ENCODE assay signal across 21 cellular contexts in genomic region chr5:75028090-75028489, GRCh38. TPM values are rescaled to one million over a fixed set of nuclear protein-coding genes. Genes with fewer than 3 reads are reported as not detected.
DNase-seq lines count a peak whose midpoint lies in the region; ATAC-seq, FAIRE-seq and TF ChIP-seq lines count a peak whose summit lies in the region.
"Had no signal": no experiment of that assay in that cellular context is flagged by ENCODE, and none has a peak within 500 bp of the region (broad histone marks: within the 10 kb centered on the region; RNA-seq: fewer than 3 reads in every experiment).

No MANE protein-coding gene starts in this region.

- H3K36me3 Mint-ChIP-seq in activated naive CD4-positive, alpha-beta T cell treated with anti-CD3 and anti-CD28 coated beads, Interleukin-2, amount 50 U/mL, for 24 hours, result peaks cover 11% of the 10 kb centered on the region
- peaks cover 6% of the 10 kb centered on the region for H3K36me3 Mint-ChIP-seq in activated naive CD4-positive, alpha-beta T cell treated with anti-CD3 and anti-CD28 coated beads for 36 hours (ENCODE audit: low read depth)
- H3K36me3 Mint-ChIP-seq in T-cell (peaks cover 17% of the 10 kb centered on the region), astrocyte (ENCODE audit: low read depth, unreplicated experiment) (peaks cover 5% of the 10 kb centered on the region)
- H3K36me3 Mint-ChIP-seq in activated T-helper 2 cell treated with anti-CD3 and anti-CD28 coated beads, Interferon-gamma antibody, Interleukin-2, Interleukin-4, amounts not matched to agents 10 μg/mL and 5 μg/mL and 100 μg/mL, durations not matched to agents 14 hours and 24 hours and 36 hours (ENCODE audit: low read depth), result no peaks in the 10 kb centered on the region

- H4K20me1 ChIP-seq in astrocyte (ENCODE audit: insufficient read depth, low read length), result no peaks in the 10 kb centered on the region

- intact Hi-C loops in activated naive CD4-positive, alpha-beta T cell treated with anti-CD3 and anti-CD28 coated beads for 36 hours (cut with micrococcal nuclease), result loop anchor here (5.0 kb wide), 1 partner anchor 91 kb away; no protein-coding TSS in a partner anchor
- intact Hi-C loops in activated T-helper 2 cell treated with anti-CD3 and anti-CD28 coated beads, Interferon-gamma antibody, Interleukin-2, Interleukin-4, amounts not matched to agents 10 μg/mL and 5 μg/mL and 100 μg/mL, durations not matched to agents 14 hours and 24 hours and 36 hours (cut with micrococcal nuclease), result no loop called here

- no peak overlapping the region for H3K4me3 ChIP-seq in astrocyte (ENCODE audit: insufficient read depth, low read depth, low read length)
- H3K4me3 ChIP-seq: GM23248 had no signal

- no peak overlapping the region for H2AFZ ChIP-seq in astrocyte (ENCODE audit: low read depth, low read length)
- H2AFZ ChIP-seq: GM23248 had no signal

- H3K9me3 ChIP-seq in astrocyte (ENCODE audit: insufficient read depth, low read depth, low read length), result no peaks in the 10 kb centered on the region
- H3K9me3 ChIP-seq: Caco-2 had no signal

- CTCF ChIA-PET in activated naive CD4-positive, alpha-beta T cell treated with anti-CD3 and anti-CD28 coated beads for 36 hours (lab: Charles Lee), result interaction anchor here (1.1 to 2.1 kb wide), 3 partner anchors 14 to 209 kb away, joined by 4 to 12 read pairs (median 5); partner anchors contain the start of gene ANKRD31
- CTCF ChIA-PET in T-cell (lab: Charles Lee), result interaction anchor here (0.6 to 1.0 kb wide), 2 partner anchors 21 to 99 kb away, joined by 3 to 7 read pairs; no protein-coding TSS in a partner anchor

- peak; percentile 70 to 93 (median 74) for ATAC-seq in T-cell (replicated peaks in 1 of 4)
- ATAC-seq: HCT116, Right ventricle myocardium inferior had no signal

- no peaks in the 10 kb centered on the region for H3K79me2 ChIP-seq in astrocyte (ENCODE audit: insufficient read depth, low read length)

- peaks cover 86% of the 10 kb centered on the region for H3K4me1 Mint-ChIP-seq in activated naive CD4-positive, alpha-beta T cell treated with anti-CD3 and anti-CD28 coated beads, Interleukin-2, amount 50 U/mL, for 24 hours
- peaks cover 42% of the 10 kb centered on the region for H3K4me1 Mint-ChIP-seq in activated naive CD4-positive, alpha-beta T cell treated with anti-CD3 and anti-CD28 coated beads for 36 hours (ENCODE audit: low read depth)
- peaks cover 73 to 86% (median 78%) of the 10 kb centered on the region in 3 donors for H3K4me1 Mint-ChIP-seq in T-cell
- H3K4me1 Mint-ChIP-seq in astrocyte (ENCODE audit: low read depth, unreplicated experiment), result peaks cover 8% of the 10 kb centered on the region
- H3K4me1 Mint-ChIP-seq in activated T-helper 2 cell treated with anti-CD3 and anti-CD28 coated beads, Interferon-gamma antibody, Interleukin-2, Interleukin-4, amounts not matched to agents 10 μg/mL and 5 μg/mL and 100 μg/mL, durations not matched to agents 14 hours and 24 hours and 36 hours (ENCODE audit: low read depth), result peaks cover 12% of the 10 kb centered on the region

- no peak overlapping the region for H3K27ac ChIP-seq in astrocyte (ENCODE audit: low read depth, low read length)
- H3K27ac ChIP-seq: GM23248 had no signal

- DNase-seq in activated naive CD4-positive, alpha-beta T cell treated with anti-CD3 and anti-CD28 coated beads for 36 hours, result no peak
- no peak for DNase-seq in T-cell
- no peak for DNase-seq in astrocyte (ENCODE audit: low read depth)
- no peak for DNase-seq in activated T-helper 2 cell treated with anti-CD3 and anti-CD28 coated beads, Interferon-gamma antibody, Interleukin-2, Interleukin-4, amounts not matched to agents 10 μg/mL and 5 μg/mL and 100 μg/mL, durations not matched to agents 14 hours and 24 hours and 36 hours (ENCODE audit: low spot score)
- DNase-seq in NCI-H187 (lab: John Stamatoyannopoulos, UW), result no peak
- no peak for DNase-seq in NCI-H1105 (lab: John Stamatoyannopoulos, UW)
- DNase-seq: C1 segment of cervical spinal cord, Caco-2, DMS153, GDM1, GM23248, KBM-7, NCI-H1694 treated with DMSO at 0.1 percent for 48 hours, NCI-H2107, NCI-H510A treated with DMSO at 0.1 percent for 48 hours, NCI-H774 had no signal

- no peaks in the 10 kb centered on the region for H3K4me1 ChIP-seq in astrocyte (ENCODE audit: insufficient read depth, low read length)
- H3K4me1 ChIP-seq: Caco-2 had no signal

- no peaks in the 10 kb centered on the region for H3K9me3 Mint-ChIP-seq in activated naive CD4-positive, alpha-beta T cell treated with anti-CD3 and anti-CD28 coated beads, Interleukin-2, amount 50 U/mL, for 24 hours
- no peaks in the 10 kb centered on the region for H3K9me3 Mint-ChIP-seq in activated naive CD4-positive, alpha-beta T cell treated with anti-CD3 and anti-CD28 coated beads for 36 hours
- H3K9me3 Mint-ChIP-seq in T-cell (no peaks in the 10 kb centered on the region), astrocyte (ENCODE audit: unreplicated experiment) (no peaks in the 10 kb centered on the region)
- H3K9me3 Mint-ChIP-seq in activated T-helper 2 cell treated with anti-CD3 and anti-CD28 coated beads, Interferon-gamma antibody, Interleukin-2, Interleukin-4, amounts not matched to agents 10 μg/mL and 5 μg/mL and 100 μg/mL, durations not matched to agents 14 hours and 24 hours and 36 hours, result no peaks in the 10 kb centered on the region

- POLR2A ChIA-PET in T-cell (lab: Charles Lee), result interaction anchor here in 1 of 2 donors (0.5 kb wide), 1 partner anchor 59 kb away, joined by 3 read pairs; no protein-coding TSS in a partner anchor

- H3K9ac ChIP-seq in astrocyte (ENCODE audit: low read length), result no peak overlapping the region
- H3K9ac ChIP-seq: GM23248 had no signal

- no peak overlapping the region for H3K4me2 ChIP-seq in astrocyte (ENCODE audit: low read length)

- peak; percentile 20 for FAIRE-seq in astrocyte (lab: Jason Lieb, UNC)
- FAIRE-seq: RCC 7860 had no signal

- peak overlapping the region; percentile 18 for H3K27ac Mint-ChIP-seq in activated naive CD4-positive, alpha-beta T cell treated with anti-CD3 and anti-CD28 coated beads, Interleukin-2, amount 50 U/mL, for 24 hours
- no peak overlapping the region for H3K27ac Mint-ChIP-seq in activated naive CD4-positive, alpha-beta T cell treated with anti-CD3 and anti-CD28 coated beads for 36 hours
- H3K27ac Mint-ChIP-seq in T-cell (peak overlapping the region; percentile 75 to 79), astrocyte (ENCODE audit: unreplicated experiment) (no peak overlapping the region)
- H3K27ac Mint-ChIP-seq in activated T-helper 2 cell treated with anti-CD3 and anti-CD28 coated beads, Interferon-gamma antibody, Interleukin-2, Interleukin-4, amounts not matched to agents 10 μg/mL and 5 μg/mL and 100 μg/mL, durations not matched to agents 14 hours and 24 hours and 36 hours, result no peak overlapping the region

- no peaks in the 10 kb centered on the region for H3K27me3 Mint-ChIP-seq in activated naive CD4-positive, alpha-beta T cell treated with anti-CD3 and anti-CD28 coated beads, Interleukin-2, amount 50 U/mL, for 24 hours
- no peaks in the 10 kb centered on the region for H3K27me3 Mint-ChIP-seq in activated naive CD4-positive, alpha-beta T cell treated with anti-CD3 and anti-CD28 coated beads for 36 hours (ENCODE audit: low read depth)
- no peaks in the 10 kb centered on the region for H3K27me3 Mint-ChIP-seq in T-cell
- H3K27me3 Mint-ChIP-seq in astrocyte (ENCODE audit: low read depth, unreplicated experiment), result no peaks in the 10 kb centered on the region
- peaks cover 11% of the 10 kb centered on the region for H3K27me3 Mint-ChIP-seq in activated T-helper 2 cell treated with anti-CD3 and anti-CD28 coated beads, Interferon-gamma antibody, Interleukin-2, Interleukin-4, amounts not matched to agents 10 μg/mL and 5 μg/mL and 100 μg/mL, durations not matched to agents 14 hours and 24 hours and 36 hours (ENCODE audit: low read depth)

- H3K36me3 ChIP-seq in astrocyte (ENCODE audit: insufficient read depth, low read length), result no peaks in the 10 kb centered on the region

- no peaks in the 10 kb centered on the region for H3K27me3 ChIP-seq in astrocyte (ENCODE audit: insufficient read depth, low read length)

- H3K4me3 Mint-ChIP-seq in activated naive CD4-positive, alpha-beta T cell treated with anti-CD3 and anti-CD28 coated beads, Interleukin-2, amount 50 U/mL, for 24 hours, result no peak overlapping the region
- no peak overlapping the region for H3K4me3 Mint-ChIP-seq in activated naive CD4-positive, alpha-beta T cell treated with anti-CD3 and anti-CD28 coated beads for 36 hours
- peak overlapping the region in 1 of 3 donors; percentile 5 for H3K4me3 Mint-ChIP-seq in T-cell
- no peak overlapping the region for H3K4me3 Mint-ChIP-seq in astrocyte (ENCODE audit: unreplicated experiment)
- H3K4me3 Mint-ChIP-seq in activated T-helper 2 cell treated with anti-CD3 and anti-CD28 coated beads, Interferon-gamma antibody, Interleukin-2, Interleukin-4, amounts not matched to agents 10 μg/mL and 5 μg/mL and 100 μg/mL, durations not matched to agents 14 hours and 24 hours and 36 hours (ENCODE audit: low read depth), result no peak overlapping the region

- no peak for TF ChIP-seq CTCF in astrocyte (IDR thresholded peaks at IDR 0.05; ENCODE audit: insufficient read depth, low read depth, low read length)

RNA-seq across cellular contexts. Expression of gene GCNT4, which starts 24.3 kb away (rescaled TPM):
- total RNA-seq in activated naive CD4-positive, alpha-beta T cell treated with anti-CD3 and anti-CD28 coated beads for 36 hours, result 1 to 10 TPM; 2.1 to 2.4 TPM
- total RNA-seq in T-cell, result 10 to 100 TPM in 4 of 5 donors, 1 to 10 TPM in 1; 7.1 to 17.5 (median 11.5) TPM
- total RNA-seq in astrocyte, result 9.0 and 9.4 TPM in 2 replicates
- total RNA-seq in activated T-helper 2 cell treated with anti-CD3 and anti-CD28 coated beads, Interferon-gamma antibody, Interleukin-2, Interleukin-4, amounts not matched to agents 10 μg/mL and 5 μg/mL and 100 μg/mL, durations not matched to agents 14 hours and 24 hours and 36 hours, result 0.28 and 0.37 TPM in 2 replicates
- total RNA-seq: OCI-LY7 had no signal

Comparison
In these comparisons a context has a peak if more than half of its experiments do, and no peak if none do; other contexts are left out.
1. H3K27ac Mint-ChIP-seq: peak in activated naive CD4-positive, alpha-beta T cell treated with anti-CD3 and anti-CD28 coated beads, Interleukin-2, amount 50 U/mL, for 24 hours (single experiment) and T-cell (2 of 2); none in activated naive CD4-positive, alpha-beta T cell treated with anti-CD3 and anti-CD28 coated beads for 36 hours (single experiment), astrocyte (single experiment) and activated T-helper 2 cell treated with anti-CD3 and anti-CD28 coated beads, Interferon-gamma antibody, Interleukin-2, Interleukin-4, amounts not matched to agents 10 μg/mL and 5 μg/mL and 100 μg/mL, durations not matched to agents 14 hours and 24 hours and 36 hours (single experiment).